In genomic region chr2:218399391-218400166, GRCh38 we compare ENCODE assay signal across 8 cellular contexts. TPM values are rescaled to one million over a fixed set of nuclear protein-coding genes. Genes with fewer than 3 reads are reported as not detected.
DNase-seq lines count a peak whose midpoint lies in the region; ATAC-seq and TF ChIP-seq lines count a peak whose summit lies in the region.

Gene CTDSP1, plus strand, starts transcription at chr2:218399868. Its CDS starts 223 bp downstream, at chr2:218400091.

- DNase-seq in NCI-H146 treated with DMSO at 0.1 percent for 48 hours (lab: John Stamatoyannopoulos, UW; ENCODE audit: unreplicated experiment) (peak; percentile 48), amniotic epithelial cell (ENCODE audit: low read depth) (peak; percentile 97), heart right ventricle (peak; percentile 96 to 98), progenitor cell of endocrine pancreas (ENCODE audit: low spot score, unreplicated experiment) (peak; percentile 86), upper lobe of right lung (peak; percentile 98)

- no peaks in the 10 kb centered on the region for H3K27me3 ChIP-seq in heart right ventricle
- no peaks in the 10 kb centered on the region for H3K27me3 ChIP-seq in upper lobe of right lung

- H3K27ac Mint-ChIP-seq in progenitor cell of endocrine pancreas, result peak within 1 kb of the TSS; percentile 96

- H3K4me1 ChIP-seq in heart right ventricle (peaks cover 14 to 72% (median 52%) of the 10 kb centered on the region in 9 donors), upper lobe of right lung (peaks cover 33% of the 10 kb centered on the region)

- H3K4me3 ChIP-seq in GM12875 (ENCODE audit: low read depth, low read length) (peak within 1 kb of the TSS; percentile 84), heart right ventricle (peak within 1 kb of the TSS; percentile 79 to 100 (median 98)), upper lobe of right lung (peak within 1 kb of the TSS; percentile 79)

- H3K27ac ChIP-seq in heart right ventricle (peak within 1 kb of the TSS; percentile 98 to 100 (median 100)), upper lobe of right lung (peak within 1 kb of the TSS; percentile 100)

- H3K9me3 ChIP-seq in heart right ventricle, result no peaks in the 10 kb centered on the region
- H3K9me3 ChIP-seq in upper lobe of right lung, result no peaks in the 10 kb centered on the region

- H3K4me3 Mint-ChIP-seq in progenitor cell of endocrine pancreas (ENCODE audit: low read depth), result peak within 1 kb of the TSS; percentile 91

- H3K27me3 Mint-ChIP-seq in progenitor cell of endocrine pancreas, result no peaks in the 10 kb centered on the region

- 0 to 1% methylated on average over 54 to 76 of the region's 78 CpGs for WGBS in heart right ventricle, 2 donors

- TF ChIP-seq CTCF in GM12875 (IDR thresholded peaks at IDR 0.05; ENCODE audit: borderline replicate concordance, insufficient read depth, low read depth, low read length), result no peak
- TF ChIP-seq CTCF in heart right ventricle (IDR thresholded peaks at IDR 0.05), result peak in 5 of 9 donors; percentile 16 to 44 (median 27)
- peak; percentile 21 for TF ChIP-seq CTCF in progenitor cell of endocrine pancreas (IDR thresholded peaks at IDR 0.05; ENCODE audit: unreplicated experiment)
- TF ChIP-seq CTCF in upper lobe of right lung (IDR thresholded peaks at IDR 0.05), result peak; percentile 12

- H3K4me1 Mint-ChIP-seq in progenitor cell of endocrine pancreas (ENCODE audit: low read depth), result peaks cover 14% of the 10 kb centered on the region

- H3K36me3 Mint-ChIP-seq in progenitor cell of endocrine pancreas (ENCODE audit: insufficient read depth), result peaks cover 3% of the 10 kb centered on the region

- intact Hi-C loops in T-helper 1 cell treated with Interleukin-12 subunit alpha and Interleukin-12 subunit beta and Interleukin-4 antibody, amounts not matched to agents 30 ng/mL and 1 ng/mL, for 36 hours (cut with micrococcal nuclease), result loop anchor here (1.0 to 5.0 kb wide), 5 partner anchors 763 to 1143 kb away; partner anchors contain the start of genes CHPF, CNPPD1, DNAJB2 and NHEJ1
- intact Hi-C loops in heart right ventricle (cut with DNase I) (loop anchor here in 9 of 10 donors (2.0 to 10.0 kb wide), 9 partner anchors 95 to 255 kb away; partner anchors contain the start of genes AAMP (in 6 of the 9), PNKD (in 6 of the 9), TMBIM1 (in 4 of the 9) and BCS1L (in 2 of the 9)), upper lobe of right lung (cut with DNase I) (loop anchor here (10.0 kb wide), 1 partner anchor 105 kb away; the partner anchor contains the start of gene TMBIM1)

- no peaks in the 10 kb centered on the region for H3K9me3 Mint-ChIP-seq in progenitor cell of endocrine pancreas (ENCODE audit: low read depth)

- H3K36me3 ChIP-seq in heart right ventricle (peaks cover 0 to 38% (median 31%) of the 10 kb centered on the region in 9 donors), upper lobe of right lung (peaks cover 34% of the 10 kb centered on the region)

- ATAC-seq in HG02798 (IDR thresholded peaks at IDR 0.05; ENCODE audit: poor library complexity, unreplicated experiment) (peak; percentile 52), heart right ventricle (peak; percentile 44 to 68 (median 64)), upper lobe of right lung (peak; percentile 60)

RNA-seq across cellular contexts. Expression of gene CTDSP1, which starts in this region (rescaled TPM):
- total RNA-seq in T-helper 1 cell treated with Interleukin-12 subunit alpha and Interleukin-12 subunit beta and Interleukin-4 antibody, amounts not matched to agents 30 ng/mL and 1 ng/mL, for 36 hours, result 145 and 146 TPM in 2 replicates
- total RNA-seq in heart right ventricle (100 to 1,000 TPM in 2 of 10 donors, 10 to 100 TPM in 8; 77.9 to 118 (median 89.5) TPM), progenitor cell of endocrine pancreas (102 and 108 TPM in 2 replicates), upper lobe of right lung (169 TPM)
- polyA plus RNA-seq in heart right ventricle, result 10 to 100 TPM; 84.2 to 95.0 TPM

Comparison
In these comparisons a context has a peak if more than half of its experiments do, and no peak if none do; other contexts are left out.
1. Peak in every context shown above with its lines: DNase-seq, ATAC-seq, H3K4me3 ChIP-seq and H3K27ac ChIP-seq.
2. DNase-seq: peak in every context shown above with its lines; median percentile 98 in upper lobe of right lung; 97 in amniotic epithelial cell; 97 in heart right ventricle; 86 in progenitor cell of endocrine pancreas; 48 in NCI-H146 treated with DMSO at 0.1 percent for 48 hours.